Comparison of ENCODE assay signal across 15 cellular contexts in the genomic region with DNA sequence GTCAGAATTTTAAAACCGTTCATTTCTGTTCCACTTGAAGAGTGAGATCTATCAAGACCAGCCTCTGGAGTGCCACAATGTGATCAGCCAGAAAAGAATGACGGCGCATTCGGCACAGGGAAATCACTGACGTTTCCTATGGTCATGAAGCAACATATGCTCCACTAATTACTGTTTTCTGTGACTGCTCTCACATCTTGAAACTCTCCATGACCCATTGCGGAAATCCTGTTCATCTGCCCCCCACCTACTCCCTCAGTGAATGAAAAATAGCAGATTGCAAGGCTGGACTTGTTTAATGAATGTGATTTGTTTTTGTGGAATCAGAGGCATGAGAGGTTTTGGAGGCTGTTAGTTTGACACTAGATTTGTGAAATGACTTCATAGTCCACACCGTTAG. TPM values are rescaled to one million over a fixed set of nuclear protein-coding genes. Genes with fewer than 3 reads are reported as not detected.
A peak's percentile ranks its signal among the peaks of the same experiment; 100 is the strongest.
DNase-seq lines count a peak whose midpoint lies in the region; ATAC-seq and TF ChIP-seq lines count a peak whose summit lies in the region.
"Had no signal": no experiment of that assay in that cellular context is flagged by ENCODE, and none has a peak within 500 bp of the region (broad histone marks: within the 10 kb centered on the region; RNA-seq: fewer than 3 reads in every experiment).

No MANE protein-coding gene starts in this region.

- no peaks in the 10 kb centered on the region; the same call in none of the 2 replicates for H3K9me3 ChIP-seq in SJCRH30 (replicated peaks)
- peaks cover 2% of the 10 kb centered on the region for H3K9me3 ChIP-seq in trophoblast cell (ENCODE audit: insufficient read depth, low read depth, low read length)
- H3K9me3 ChIP-seq: SK-N-SH had no signal

- no peak overlapping the region for H4K91ac ChIP-seq in trophoblast cell (ENCODE audit: low read depth, low read length)

- H3K14ac ChIP-seq in trophoblast cell (ENCODE audit: low read length) = no peak overlapping the region

- H4K8ac ChIP-seq in trophoblast cell (ENCODE audit: low read depth, low read length) = no peak overlapping the region

- H3K27me3 ChIP-seq in SJCRH30 (no peaks in the 10 kb centered on the region), trophoblast cell (ENCODE audit: insufficient read depth, low read length) (peaks cover 2% of the 10 kb centered on the region)

- no peak overlapping the region for H3K23ac ChIP-seq in trophoblast cell (ENCODE audit: low read length)

- no peaks in the 10 kb centered on the region for H3K79me1 ChIP-seq in trophoblast cell (ENCODE audit: low read length)

- no peak for ATAC-seq in HG02798 (IDR thresholded peaks at IDR 0.05; ENCODE audit: poor library complexity, unreplicated experiment)
- ATAC-seq: K562 had no signal

- H4K12ac ChIP-seq in trophoblast cell (ENCODE audit: low read depth, low read length) = no peak overlapping the region

- H3K4ac ChIP-seq in trophoblast cell (ENCODE audit: low read depth, low read length) = no peak overlapping the region

- TF ChIP-seq CTCF in AG04449 (IDR thresholded peaks at IDR 0.05; ENCODE audit: insufficient read depth, low read length, missing control alignments) (no peak), foreskin fibroblast (IDR thresholded peaks at IDR 0.05; ENCODE audit: low read depth, low read length) (no peak)

- H3K4me1 ChIP-seq in SJCRH30 = no peaks in the 10 kb centered on the region
- H3K4me1 ChIP-seq in trophoblast cell (ENCODE audit: control insufficient read depth in 1 of 2, insufficient read depth in 2 of 2, low read length in 2 of 2) = no peaks in the 10 kb centered on the region

- DNase-seq in AG04449 (ENCODE audit: low read depth, low spot score) (peak; percentile 19), HPDE6-E6E7 (ENCODE audit: extremely low spot score) (peak; percentile 40), NCI-H524 (lab: John Stamatoyannopoulos, UW) (peak; percentile 94 to 96), foreskin fibroblast (peak; percentile 13 to 47), MV-4-11 (lab: John Stamatoyannopoulos, UW) (no peak), SJCRH30 (no peak), trophoblast cell (no peak)
- DNase-seq: GM23248, NCI-H1092, NCI-H187 treated with DMSO at 0.1 percent for 48 hours, PC-9, SK-N-SH had no signal

- no peak overlapping the region for H3K4me3 ChIP-seq in AG04449 (ENCODE audit: low read depth, low read length)
- no peak overlapping the region for H3K4me3 ChIP-seq in foreskin fibroblast (ENCODE audit: low read depth in 1 of 2, low read length in 2 of 2)
- H3K4me3 ChIP-seq in SJCRH30 = no peak overlapping the region
- H3K4me3 ChIP-seq in trophoblast cell (ENCODE audit: low read depth, low read length) = no peak overlapping the region
- H3K4me3 ChIP-seq: GM23248, K562, PC-9 had no signal

- H3K27ac ChIP-seq in SJCRH30 (no peak overlapping the region), trophoblast cell (ENCODE audit: low read depth, low read length) (no peak overlapping the region)
- H3K27ac ChIP-seq: GM23248, HL-60, PC-9 had no signal

- H3K79me2 ChIP-seq in trophoblast cell (ENCODE audit: control insufficient read depth, insufficient read depth, low read length, poor library complexity) = no peaks in the 10 kb centered on the region

- H2AK5ac ChIP-seq in trophoblast cell (ENCODE audit: low read length) = no peak overlapping the region

- H3K18ac ChIP-seq in trophoblast cell (ENCODE audit: low read length) = no peak overlapping the region

- POLR2A ChIA-PET in AG04449 (lab: Yijun Ruan, JAX) = no interaction called here

- no peak overlapping the region for H2BK120ac ChIP-seq in trophoblast cell (ENCODE audit: insufficient read depth, low read length, poor library complexity)

- H2AFZ ChIP-seq in trophoblast cell (ENCODE audit: insufficient read depth, low read length, poor library complexity) = no peak overlapping the region
- H2AFZ ChIP-seq: GM23248, PC-9 had no signal

- no peak overlapping the region for H3K4me2 ChIP-seq in trophoblast cell (ENCODE audit: low read length)
- H3K4me2 ChIP-seq: PC-9, SK-N-SH had no signal

- H2BK5ac ChIP-seq in trophoblast cell (ENCODE audit: low read depth, low read length, poor library complexity) = no peak overlapping the region

- no peak overlapping the region for H3K9ac ChIP-seq in trophoblast cell (ENCODE audit: low read length)
- H3K9ac ChIP-seq: GM23248, SK-N-SH had no signal

- H3K36me3 ChIP-seq in SJCRH30 = peaks cover 15% of the 10 kb centered on the region
- H3K36me3 ChIP-seq in trophoblast cell (ENCODE audit: control insufficient read depth in 1 of 2, insufficient read depth in 2 of 2, low read length in 2 of 2) = no peaks in the 10 kb centered on the region

- no CpG with 5 or more reads among the region's 7 CpGs for WGBS in trophoblast cell (ENCODE audit: extremely low coverage, insufficient coverage, insufficient read length)

- CTCF ChIA-PET in AG04449 (lab: Yijun Ruan, JAX) = no interaction called here

- no peak overlapping the region for H2BK12ac ChIP-seq in trophoblast cell (ENCODE audit: low read length)

RNA-seq across cellular contexts. Expression of gene SAMD5, which starts 53.3 kb away (rescaled TPM):
- 11.6 and 12.2 TPM in 2 replicates for total RNA-seq in SJCRH30 (2014; rRNA removed; shearing (Covaris generic))
- polyA plus RNA-seq in trophoblast cell (2013) = 6.4 and 7.1 TPM in 2 replicates
- total RNA-seq: GM23248 had no signal
- polyA plus RNA-seq: GM23248, SK-N-SH had no signal

Comparison
In these comparisons a context has a peak if more than half of its experiments do, and no peak if none do; other contexts are left out.
1. DNase-seq: peak in AG04449 (single experiment), HPDE6-E6E7 (single experiment), NCI-H524 (2 of 2) and foreskin fibroblast (2 of 2); none in MV-4-11 (single experiment), SJCRH30 (0 of 2) and trophoblast cell (0 of 2).